15 cellular contexts compared by ENCODE assay signal in the genomic region with DNA sequence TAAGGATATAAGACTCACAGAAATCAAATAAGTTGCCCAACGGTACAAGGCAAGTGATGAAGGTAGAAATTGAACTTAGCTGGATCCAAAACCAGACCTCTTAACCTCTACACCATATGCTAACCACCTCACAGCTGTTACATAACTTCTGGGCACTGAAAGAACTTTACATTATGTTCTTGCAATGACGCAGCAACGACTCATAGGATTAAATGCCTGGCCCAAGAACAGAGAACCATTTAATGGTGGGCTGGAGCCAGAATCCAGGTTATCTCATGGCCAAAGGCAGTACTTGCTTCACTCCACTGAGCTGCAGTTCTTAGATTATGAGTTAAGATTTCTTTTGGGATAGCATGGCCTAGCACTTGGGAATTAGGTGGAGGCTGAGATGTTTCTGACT. TPM values are rescaled to one million over a fixed set of nuclear protein-coding genes. Genes with fewer than 3 reads are reported as not detected.
DNase-seq lines count a peak whose midpoint lies in the region; ATAC-seq and TF ChIP-seq lines count a peak whose summit lies in the region.
"Had no signal": no experiment of that assay in that cellular context is flagged by ENCODE, and none has a peak within 500 bp of the region (broad histone marks: within the 10 kb centered on the region; RNA-seq: fewer than 3 reads in every experiment).

No MANE protein-coding gene starts in this region.

- H2BK120ac ChIP-seq in IMR-90 (ENCODE audit: low read depth, low read length), result no peak overlapping the region

- no peak for TF ChIP-seq POLR2A in IMR-90 (IDR thresholded peaks at IDR 0.05; ENCODE audit: low read depth, low read length)
- TF ChIP-seq POLR2A in right lobe of liver (IDR thresholded peaks at IDR 0.05), result no peak

- intact Hi-C loops in activated CD8-positive, alpha-beta T cell treated with anti-CD3 and anti-CD28 coated beads for 36 hours (cut with micrococcal nuclease), result loop anchor here (5.0 to 10.0 kb wide), 3 partner anchors 104 to 419 kb away; no protein-coding TSS in a partner anchor
- intact Hi-C loops in IMR-90 (cut with micrococcal nuclease) (no loop called here), right lobe of liver (cut with DNase I) (no loop called here)

- no peak overlapping the region for H4K8ac ChIP-seq in IMR-90 (ENCODE audit: low read depth in 2 of 2, low read length in 2 of 2)

- dilution Hi-C loops in IMR-90 (cut with HindIII; ENCODE audit: low sequenced_read_pairs, unreplicated experiment), result no loop called here

- 0 out of 2 replicates have a peak, but pooled peaks cover 6% of the 10 kb centered on the region for H3K9me1 ChIP-seq in IMR-90 (ENCODE audit: insufficient read depth, low read length)

- no peak overlapping the region for H3K9ac ChIP-seq in IMR-90 (ENCODE audit: low read depth, low read length)
- H3K9ac ChIP-seq: KMS-11, neural progenitor cell had no signal

- no peak overlapping the region for H3K4ac ChIP-seq in IMR-90 (ENCODE audit: low read depth, low read length)

- no peak overlapping the region for H2BK5ac ChIP-seq in IMR-90 (ENCODE audit: low read depth, low read length, poor library complexity, severe bottlenecking)

- peaks cover 2% of the 10 kb centered on the region for H3K27me3 Mint-ChIP-seq in activated CD8-positive, alpha-beta T cell treated with anti-CD3 and anti-CD28 coated beads for 36 hours
- peaks cover 2% of the 10 kb centered on the region for H3K27me3 Mint-ChIP-seq in activated CD8-positive, alpha-beta T cell treated with anti-CD3 and anti-CD28 coated beads, Interleukin-2, amount 10 ng/mL, durations not matched to agents 7 days and 5 days (ENCODE audit: low read depth)
- no peaks in the 10 kb centered on the region for H3K27me3 Mint-ChIP-seq in neural crest cell (ENCODE audit: low read depth)

- H3K4me1 ChIP-seq in IMR-90 (ENCODE audit: control insufficient read depth, insufficient read depth, low read length), result no peaks in the 10 kb centered on the region
- peaks cover 0 to 8% (median 0%) of the 10 kb centered on the region in 4 donors for H3K4me1 ChIP-seq in right lobe of liver
- H3K4me1 ChIP-seq: neural progenitor cell had no signal

- no peak overlapping the region for H3K4me3 Mint-ChIP-seq in activated CD8-positive, alpha-beta T cell treated with anti-CD3 and anti-CD28 coated beads for 36 hours
- H3K4me3 Mint-ChIP-seq in activated CD8-positive, alpha-beta T cell treated with anti-CD3 and anti-CD28 coated beads, Interleukin-2, amount 10 ng/mL, durations not matched to agents 7 days and 5 days, result no peak overlapping the region
- H3K4me3 Mint-ChIP-seq in neural crest cell, result peak overlapping the region; percentile 20
- H3K4me3 Mint-ChIP-seq: neural progenitor cell had no signal

- H3K4me1 Mint-ChIP-seq in activated CD8-positive, alpha-beta T cell treated with anti-CD3 and anti-CD28 coated beads for 36 hours (ENCODE audit: low read depth), result peaks cover 44% of the 10 kb centered on the region
- H3K4me1 Mint-ChIP-seq in activated CD8-positive, alpha-beta T cell treated with anti-CD3 and anti-CD28 coated beads, Interleukin-2, amount 10 ng/mL, durations not matched to agents 7 days and 5 days (ENCODE audit: low read depth), result peaks cover 42% of the 10 kb centered on the region
- H3K4me1 Mint-ChIP-seq in neural crest cell, result peaks cover 16% of the 10 kb centered on the region

- CTCF ChIA-PET in activated CD8-positive, alpha-beta T cell treated with anti-CD3 and anti-CD28 coated beads for 36 hours (lab: Charles Lee), result interaction anchor here (1.6 kb wide), 1 partner anchor 144 kb away, joined by 4 read pairs; no protein-coding TSS in a partner anchor
- CTCF ChIA-PET in activated CD8-positive, alpha-beta T cell treated with anti-CD3 and anti-CD28 coated beads, Interleukin-2, amount 10 ng/mL, durations not matched to agents 7 days and 5 days (lab: Charles Lee), result interaction anchor here (2.0 kb wide), 1 partner anchor 417 kb away, joined by 7 read pairs; no protein-coding TSS in a partner anchor
- CTCF ChIA-PET in IMR-90 (lab: Yijun Ruan, JAX), result no interaction called here

- H3K14ac ChIP-seq in IMR-90 (replicated peaks; ENCODE audit: low read depth, low read length), result no peak overlapping the region

- H3K9me3 Mint-ChIP-seq in activated CD8-positive, alpha-beta T cell treated with anti-CD3 and anti-CD28 coated beads for 36 hours, result no peaks in the 10 kb centered on the region
- H3K9me3 Mint-ChIP-seq in activated CD8-positive, alpha-beta T cell treated with anti-CD3 and anti-CD28 coated beads, Interleukin-2, amount 10 ng/mL, durations not matched to agents 7 days and 5 days (ENCODE audit: insufficient read depth), result no peaks in the 10 kb centered on the region
- no peaks in the 10 kb centered on the region for H3K9me3 Mint-ChIP-seq in neural crest cell
- H3K9me3 Mint-ChIP-seq: neural progenitor cell had no signal

- TF ChIP-seq CTCF in activated CD8-positive, alpha-beta T cell treated with anti-CD3 and anti-CD28 coated beads for 36 hours (IDR thresholded peaks at IDR 0.05), result no peak
- TF ChIP-seq CTCF in IMR-90 (conservative IDR thresholded peaks at IDR 0.05; ENCODE audit: low read depth, low read length) (no peak), neural crest cell (conservative IDR thresholded peaks at IDR 0.05) (no peak), right lobe of liver (IDR thresholded peaks at IDR 0.05) (no peak)

- H3K36me3 ChIP-seq in IMR-90 (ENCODE audit: control insufficient read depth, insufficient read depth, low read length) (peaks cover 27% of the 10 kb centered on the region), right lobe of liver (peaks cover 0 to 53% (median 21%) of the 10 kb centered on the region in 4 donors)
- H3K36me3 ChIP-seq: neural progenitor cell had no signal

- 0 out of 2 replicates have a peak, but pooled peaks cover 3% of the 10 kb centered on the region for H4K20me1 ChIP-seq in IMR-90 (ENCODE audit: insufficient read depth, low read length)

- no peak overlapping the region for H4K5ac ChIP-seq in IMR-90 (ENCODE audit: low read depth, low read length)

- H3K36me3 Mint-ChIP-seq in activated CD8-positive, alpha-beta T cell treated with anti-CD3 and anti-CD28 coated beads for 36 hours (ENCODE audit: low read depth), result peaks cover 65% of the 10 kb centered on the region
- H3K36me3 Mint-ChIP-seq in activated CD8-positive, alpha-beta T cell treated with anti-CD3 and anti-CD28 coated beads, Interleukin-2, amount 10 ng/mL, durations not matched to agents 7 days and 5 days (ENCODE audit: low read depth), result peaks cover 54% of the 10 kb centered on the region
- no peaks in the 10 kb centered on the region for H3K36me3 Mint-ChIP-seq in neural crest cell (ENCODE audit: low read depth)

- H3K27ac Mint-ChIP-seq in activated CD8-positive, alpha-beta T cell treated with anti-CD3 and anti-CD28 coated beads for 36 hours, result no peak overlapping the region
- no peak overlapping the region for H3K27ac Mint-ChIP-seq in activated CD8-positive, alpha-beta T cell treated with anti-CD3 and anti-CD28 coated beads, Interleukin-2, amount 10 ng/mL, durations not matched to agents 7 days and 5 days
- no peak overlapping the region for H3K27ac Mint-ChIP-seq in neural crest cell (ENCODE audit: unreplicated experiment)
- H3K27ac Mint-ChIP-seq: neural progenitor cell had no signal

- peaks cover 22 to 38% of the 10 kb centered on the region in 2 experiments for H3K79me1 ChIP-seq in IMR-90 (ENCODE audit: low read depth in 1 of 2, low read length in 2 of 2)

- WGBS in IMR-90 (ENCODE audit: extremely low coverage in 2 of 2, insufficient read length in 1 of 2), 2 experiments, result no CpG with 5 or more reads among the region's 3 CpGs
- 85% methylated on average over 3 of the region's 3 CpGs for WGBS in right lobe of liver (ENCODE audit: insufficient coverage, low coverage, low lambda C conversion rate, missing lambda C conversion rate)

- no TSS peak for BruUV-seq in IMR-90 (replicated peaks; lab: Mats Ljungman, UMichigan)

- H3K4me3 ChIP-seq in IMR-90 (ENCODE audit: insufficient read depth, low read depth, low read length), result no peak overlapping the region
- no peak overlapping the region for H3K4me3 ChIP-seq in right lobe of liver
- H3K4me3 ChIP-seq: cardiac muscle cell, esophagus squamous epithelium, neural progenitor cell had no signal

- H3K27me3 ChIP-seq in IMR-90 (ENCODE audit: control insufficient read depth, insufficient read depth, low read length) (no peaks in the 10 kb centered on the region), right lobe of liver (no peaks in the 10 kb centered on the region)
- H3K27me3 ChIP-seq: cardiac muscle cell, esophagus squamous epithelium, neural progenitor cell had no signal

- DNase-seq in activated CD8-positive, alpha-beta T cell treated with anti-CD3 and anti-CD28 coated beads for 36 hours, result peak; percentile 8
- DNase-seq in activated CD8-positive, alpha-beta T cell treated with anti-CD3 and anti-CD28 coated beads, Interleukin-2, amount 10 ng/mL, durations not matched to agents 7 days and 5 days, result no peak
- peak; percentile 93 for DNase-seq in IMR-90
- peak; percentile 7 for DNase-seq in astrocyte of the hippocampus (ENCODE audit: low read depth, low spot score)
- DNase-seq in neural crest cell (ENCODE audit: low read depth, low spot score), result no peak
- no peak for DNase-seq in right lobe of liver
- no peak for DNase-seq in NCI-H1092 (lab: John Stamatoyannopoulos, UW)
- DNase-seq in NCI-H526 (lab: John Stamatoyannopoulos, UW), result no peak
- DNase-seq: esophagus squamous epithelium; left cardiac atrium; NCI-H510A treated with DMSO at 0.1 percent for 48 hours; stimulated activated naive CD4-positive, alpha-beta T cell had no signal

- TF ChIP-seq RAD21 in IMR-90 (IDR thresholded peaks at IDR 0.05; ENCODE audit: low read length), result no peak

- no peak overlapping the region for H3K18ac ChIP-seq in IMR-90 (ENCODE audit: low read depth, low read length)

- H2AK9ac ChIP-seq in IMR-90 (replicated peaks; ENCODE audit: low read depth, low read length, poor library complexity), result no peak overlapping the region

- H3K9me3 ChIP-seq in IMR-90 (ENCODE audit: control insufficient read depth, insufficient read depth, low read length), result no peaks in the 10 kb centered on the region
- H3K9me3 ChIP-seq in right lobe of liver, result no peaks in the 10 kb centered on the region
- H3K9me3 ChIP-seq: esophagus squamous epithelium had no signal

- H3K56ac ChIP-seq in IMR-90 (ENCODE audit: extremely low read depth, insufficient read depth, low read length), result no peak overlapping the region

- POLR2A ChIA-PET in activated CD8-positive, alpha-beta T cell treated with anti-CD3 and anti-CD28 coated beads for 36 hours (lab: Charles Lee), result interaction anchor here (1.2 to 1.6 kb wide), 2 partner anchors 10 to 827 kb away, joined by 3 to 5 read pairs; no protein-coding TSS in a partner anchor
- POLR2A ChIA-PET in activated CD8-positive, alpha-beta T cell treated with anti-CD3 and anti-CD28 coated beads, Interleukin-2, amount 10 ng/mL, durations not matched to agents 7 days and 5 days (lab: Charles Lee), result no interaction called here
- POLR2A ChIA-PET in IMR-90 (lab: Charles Lee; ENCODE audit: unreplicated experiment), result no interaction called here

- no peak for ATAC-seq in activated CD8-positive, alpha-beta T cell treated with anti-CD3 and anti-CD28 coated beads for 36 hours
- ATAC-seq in activated CD8-positive, alpha-beta T cell treated with anti-CD3 and anti-CD28 coated beads, Interleukin-2, amount 10 ng/mL, durations not matched to agents 7 days and 5 days, result no peak
- ATAC-seq in IMR-90 (ENCODE audit: low read depth) (no peak), right lobe of liver (no peak)
- ATAC-seq: left cardiac atrium had no signal

- H3K27ac ChIP-seq in IMR-90 (ENCODE audit: insufficient read depth, low read length) (no peak overlapping the region), right lobe of liver (no peak overlapping the region)
- H3K27ac ChIP-seq: cardiac muscle cell, esophagus squamous epithelium, KMS-11, neural progenitor cell had no signal

- in situ Hi-C loops in IMR-90 (cut with MboI; ENCODE audit: low sequenced_read_pairs), result no loop called here

- no peak overlapping the region for H2AFZ ChIP-seq in IMR-90 (replicated peaks; ENCODE audit: low read length, poor library complexity)
- H2AFZ ChIP-seq: neural progenitor cell had no signal

- no peak overlapping the region for H3K23ac ChIP-seq in IMR-90 (ENCODE audit: low read depth, low read length)

- no peak overlapping the region for H2BK15ac ChIP-seq in IMR-90 (ENCODE audit: low read depth, low read length)

- H2BK20ac ChIP-seq in IMR-90 (ENCODE audit: low read depth, low read length), result no peak overlapping the region

- H4K91ac ChIP-seq in IMR-90 (ENCODE audit: insufficient read depth, low read depth, low read length), result no peak overlapping the region

- H3K4me2 ChIP-seq in IMR-90 (ENCODE audit: low read depth, low read length), result no peak overlapping the region
- H3K4me2 ChIP-seq: KMS-11, neural progenitor cell had no signal

- H2AK5ac ChIP-seq in IMR-90 (ENCODE audit: low read depth, low read length), result no peak overlapping the region

RNA-seq across cellular contexts. Expression of a gene that starts 4.4 kb away (rescaled TPM):
- total RNA-seq in activated CD8-positive, alpha-beta T cell treated with anti-CD3 and anti-CD28 coated beads for 36 hours, result 10 to 100 TPM; 15.9 to 16.7 TPM
- total RNA-seq in activated CD8-positive, alpha-beta T cell treated with anti-CD3 and anti-CD28 coated beads, Interleukin-2, amount 10 ng/mL, durations not matched to agents 7 days and 5 days, result 10 to 100 TPM; 15.9 to 16.1 TPM
- total RNA-seq in IMR-90 (2012; rRNA removed) (7.2 and 10.0 TPM in 2 replicates), neural crest cell (23.1 and 24.4 TPM in 2 replicates), right lobe of liver (1 to 10 TPM; 2.8 to 5.8 (median 4.3) TPM)
- polyA plus RNA-seq in IMR-90 (2012; rRNA removed), result 6.8 and 8.0 TPM in 2 replicates
- polyA plus RNA-seq in IMR-90 (2012; cell fraction: cytosol; rRNA removed), result 2.6 and 4.1 TPM in 2 replicates
- 1.8 and 5.8 TPM in 2 replicates for polyA plus RNA-seq in IMR-90 (2012; cell fraction: nucleus; rRNA removed; ENCODE audit: low replicate concordance)

RNA-seq across cellular contexts. Expression of a gene that starts 4.5 kb away (rescaled TPM):
- total RNA-seq in activated CD8-positive, alpha-beta T cell treated with anti-CD3 and anti-CD28 coated beads for 36 hours, result 10 to 100 TPM; 46.6 to 47.8 TPM
- total RNA-seq in activated CD8-positive, alpha-beta T cell treated with anti-CD3 and anti-CD28 coated beads, Interleukin-2, amount 10 ng/mL, durations not matched to agents 7 days and 5 days, result 10 to 100 TPM; 38.8 to 38.9 TPM
- 11.5 and 13.9 TPM in 2 replicates for total RNA-seq in IMR-90 (2012; rRNA removed)
- polyA plus RNA-seq in IMR-90 (2012; rRNA removed), result 3.1 and 4.2 TPM in 2 replicates
- polyA plus RNA-seq in IMR-90 (2012; cell fraction: cytosol; rRNA removed), result 0.37 and 0.93 TPM in 2 replicates
- polyA plus RNA-seq in IMR-90 (2012; cell fraction: nucleus; rRNA removed; ENCODE audit: low replicate concordance), result 0.54 and 2.5 TPM in 2 replicates
- total RNA-seq in neural crest cell, result 36.2 and 39.8 TPM in 2 replicates
- 1 to 10 TPM; 1.4 to 2.5 (median 1.6) TPM for total RNA-seq in right lobe of liver

RNA-seq across cellular contexts. Expression of a gene that starts 34.7 kb away (rescaled TPM):
- total RNA-seq in activated CD8-positive, alpha-beta T cell treated with anti-CD3 and anti-CD28 coated beads for 36 hours, result not detected
- not detected for total RNA-seq in activated CD8-positive, alpha-beta T cell treated with anti-CD3 and anti-CD28 coated beads, Interleukin-2, amount 10 ng/mL, durations not matched to agents 7 days and 5 days
- total RNA-seq in IMR-90 (2012; rRNA removed), result under 0.01 TPM in 2 replicates
- polyA plus RNA-seq in IMR-90 (2012; rRNA removed), result 0.16 and 0.27 TPM in 2 replicates
- polyA plus RNA-seq in IMR-90 (2012; cell fraction: cytosol; rRNA removed), result 0.03 and 0.09 TPM in 2 replicates
- 0.23 TPM in 1 of 2 replicates, not detected in the other for polyA plus RNA-seq in IMR-90 (2012; cell fraction: nucleus; rRNA removed; ENCODE audit: low replicate concordance)
- 3.3 and 3.9 TPM in 2 replicates for total RNA-seq in neural crest cell
- under 1 TPM in 1 of 6 experiments, not detected in 5; 0.13 TPM for total RNA-seq in right lobe of liver

RNA-seq across cellular contexts. Expression of a gene that starts 60.0 kb away (rescaled TPM):
- total RNA-seq in activated CD8-positive, alpha-beta T cell treated with anti-CD3 and anti-CD28 coated beads for 36 hours, result 10 to 100 TPM; 52.1 to 54.8 TPM
- 10 to 100 TPM; 33.0 to 35.6 TPM for total RNA-seq in activated CD8-positive, alpha-beta T cell treated with anti-CD3 and anti-CD28 coated beads, Interleukin-2, amount 10 ng/mL, durations not matched to agents 7 days and 5 days
- total RNA-seq in IMR-90 (2012; rRNA removed) (76.4 and 80.3 TPM in 2 replicates), neural crest cell (37.0 and 37.7 TPM in 2 replicates), right lobe of liver (10 to 100 TPM; 51.4 to 81.6 (median 57.3) TPM)
- 43.3 and 45.9 TPM in 2 replicates for polyA plus RNA-seq in IMR-90 (2012; rRNA removed)
- polyA plus RNA-seq in IMR-90 (2012; cell fraction: cytosol; rRNA removed), result 14.1 and 16.1 TPM in 2 replicates
- 15.7 and 72.8 TPM in 2 replicates for polyA plus RNA-seq in IMR-90 (2012; cell fraction: nucleus; rRNA removed; ENCODE audit: low replicate concordance)

Comparison
In these comparisons a context has a peak if more than half of its experiments do, and no peak if none do; other contexts are left out.
1. DNase-seq: peak in activated CD8-positive, alpha-beta T cell treated with anti-CD3 and anti-CD28 coated beads for 36 hours (single experiment), IMR-90 (single experiment) and astrocyte of the hippocampus (single experiment); none in activated CD8-positive, alpha-beta T cell treated with anti-CD3 and anti-CD28 coated beads, Interleukin-2, amount 10 ng/mL, durations not matched to agents 7 days and 5 days (single experiment), neural crest cell (single experiment), right lobe of liver (0 of 3), NCI-H1092 (single experiment) and NCI-H526 (0 of 2).